1 cellular context compared by ENCODE assay signal in genomic region chr20:34133365-34133860, GRCh38.
A peak's percentile ranks its signal among the peaks of the same experiment; 100 is the strongest.
TF ChIP-seq lines count a peak whose summit lies in the region.
"Not testable (repeated sequence)": the region's sequence is repeated elsewhere in the genome, so short reads cannot be mapped to it uniquely, and the experiment has no call there.

No MANE protein-coding gene starts in this region.

TF ChIP-seq in HepG2, 621 proteins besides CTCF, POLR2A, EP300 and RAD21 (continued from another document and continues in another):
- TF ChIP-seq ARID5B (CRISPR knock-in tag; IDR thresholded peaks at IDR 0.05) (peak; percentile 83), RXRB (CRISPR knock-in tag; IDR thresholded peaks at IDR 0.05; ENCODE audit: borderline replicate concordance) (0 out of 2 replicates have a peak, but pooled peaks have one; percentile 16), DMAP1 (CRISPR knock-in tag; IDR thresholded peaks at IDR 0.05) (peak; percentile 75), MAZ (CRISPR knock-in tag; IDR thresholded peaks at IDR 0.05; ENCODE audit: low read depth) (0 out of 2 replicates have a peak, but pooled peaks have one; percentile 3), RARA (CRISPR knock-in tag; IDR thresholded peaks at IDR 0.05) (0 out of 2 replicates have a peak, but pooled peaks have one; percentile 5), FOXP1 (IDR thresholded peaks at IDR 0.05) (0 out of 2 replicates have a peak, but pooled peaks have one; percentile 28), FOXP1 (CRISPR knock-in tag; IDR thresholded peaks at IDR 0.05) (peak; percentile 56), ARID4A (CRISPR knock-in tag; IDR thresholded peaks at IDR 0.05; ENCODE audit: borderline replicate concordance) (peak; percentile 31; the same call in 1 of the 2 replicates), RCOR2 (CRISPR knock-in tag; IDR thresholded peaks at IDR 0.05) (0 out of 2 replicates have a peak, but pooled peaks have one; percentile 11), PAXIP1 (CRISPR knock-in tag; conservative IDR thresholded peaks at IDR 0.05) (peak; percentile 63), HDAC2 (CRISPR knock-in tag; IDR thresholded peaks at IDR 0.05) (0 out of 2 replicates have a peak, but pooled peaks have one; percentile 29), FOXA3 (CRISPR knock-in tag; IDR thresholded peaks at IDR 0.05) (peak; percentile 5; the same call in 1 of the 2 replicates), ZGPAT (CRISPR knock-in tag; IDR thresholded peaks at IDR 0.05) (peak; percentile 77), ZNF331 (CRISPR knock-in tag; IDR thresholded peaks at IDR 0.05) (0 out of 2 replicates have a peak, but pooled peaks have one; percentile 8), SALL1 (CRISPR knock-in tag; IDR thresholded peaks at IDR 0.05) (peak; percentile 43; the same call in 1 of the 2 replicates), FOXJ3 (CRISPR knock-in tag; IDR thresholded peaks at IDR 0.05; ENCODE audit: borderline replicate concordance) (peak; percentile 21; the same call in 1 of the 2 replicates), PITX1 (CRISPR knock-in tag; IDR thresholded peaks at IDR 0.05) (peak; percentile 76), ZMYM4 (CRISPR knock-in tag; IDR thresholded peaks at IDR 0.05) (peak; percentile 6; the same call in 1 of the 2 replicates), NR2F6 (IDR thresholded peaks at IDR 0.05) (peak; percentile 73), NR2F6 (CRISPR knock-in tag; IDR thresholded peaks at IDR 0.05) (0 out of 2 replicates have a peak, but pooled peaks have one; percentile 20), SP5 (CRISPR knock-in tag; IDR thresholded peaks at IDR 0.05; ENCODE audit: borderline replicate concordance, low read depth) (peak; percentile 1; the same call in 1 of the 2 replicates), ERF (CRISPR knock-in tag; IDR thresholded peaks at IDR 0.05) (peak; percentile 7; the same call in 1 of the 2 replicates), BCL6 (CRISPR knock-in tag; IDR thresholded peaks at IDR 0.05) (peak; percentile 89), KLF6 (CRISPR knock-in tag; IDR thresholded peaks at IDR 0.05) (0 out of 2 replicates have a peak, but pooled peaks have one; percentile 43), THRA (CRISPR knock-in tag; IDR thresholded peaks at IDR 0.05; ENCODE audit: borderline replicate concordance) (peak; percentile 10; the same call in 1 of the 2 replicates), PPARG (CRISPR knock-in tag; conservative IDR thresholded peaks at IDR 0.05) (peak; percentile 47; the same call in 1 of the 2 replicates), GATAD2A (CRISPR knock-in tag; IDR thresholded peaks at IDR 0.05) (peak; percentile 62)
- not testable (repeated sequence) for TF ChIP-seq MAZ (IDR thresholded peaks at IDR 0.05; ENCODE audit: borderline replicate concordance, low read depth, low read length)
- TF ChIP-seq, protein P1, sequence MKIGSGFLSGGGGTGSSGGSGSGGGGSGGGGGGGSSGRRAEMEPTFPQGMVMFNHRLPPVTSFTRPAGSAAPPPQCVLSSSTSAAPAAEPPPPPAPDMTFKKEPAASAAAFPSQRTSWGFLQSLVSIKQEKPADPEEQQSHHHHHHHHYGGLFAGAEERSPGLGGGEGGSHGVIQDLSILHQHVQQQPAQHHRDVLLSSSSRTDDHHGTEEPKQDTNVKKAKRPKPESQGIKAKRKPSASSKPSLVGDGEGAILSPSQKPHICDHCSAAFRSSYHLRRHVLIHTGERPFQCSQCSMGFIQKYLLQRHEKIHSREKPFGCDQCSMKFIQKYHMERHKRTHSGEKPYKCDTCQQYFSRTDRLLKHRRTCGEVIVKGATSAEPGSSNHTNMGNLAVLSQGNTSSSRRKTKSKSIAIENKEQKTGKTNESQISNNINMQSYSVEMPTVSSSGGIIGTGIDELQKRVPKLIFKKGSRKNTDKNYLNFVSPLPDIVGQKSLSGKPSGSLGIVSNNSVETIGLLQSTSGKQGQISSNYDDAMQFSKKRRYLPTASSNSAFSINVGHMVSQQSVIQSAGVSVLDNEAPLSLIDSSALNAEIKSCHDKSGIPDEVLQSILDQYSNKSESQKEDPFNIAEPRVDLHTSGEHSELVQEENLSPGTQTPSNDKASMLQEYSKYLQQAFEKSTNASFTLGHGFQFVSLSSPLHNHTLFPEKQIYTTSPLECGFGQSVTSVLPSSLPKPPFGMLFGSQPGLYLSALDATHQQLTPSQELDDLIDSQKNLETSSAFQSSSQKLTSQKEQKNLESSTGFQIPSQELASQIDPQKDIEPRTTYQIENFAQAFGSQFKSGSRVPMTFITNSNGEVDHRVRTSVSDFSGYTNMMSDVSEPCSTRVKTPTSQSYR (CRISPR knock-in tag; IDR thresholded peaks at IDR 0.05; ENCODE audit: borderline replicate concordance) = peak; percentile 4; the same call in 1 of the 2 replicates
- TF ChIP-seq, protein P2, sequence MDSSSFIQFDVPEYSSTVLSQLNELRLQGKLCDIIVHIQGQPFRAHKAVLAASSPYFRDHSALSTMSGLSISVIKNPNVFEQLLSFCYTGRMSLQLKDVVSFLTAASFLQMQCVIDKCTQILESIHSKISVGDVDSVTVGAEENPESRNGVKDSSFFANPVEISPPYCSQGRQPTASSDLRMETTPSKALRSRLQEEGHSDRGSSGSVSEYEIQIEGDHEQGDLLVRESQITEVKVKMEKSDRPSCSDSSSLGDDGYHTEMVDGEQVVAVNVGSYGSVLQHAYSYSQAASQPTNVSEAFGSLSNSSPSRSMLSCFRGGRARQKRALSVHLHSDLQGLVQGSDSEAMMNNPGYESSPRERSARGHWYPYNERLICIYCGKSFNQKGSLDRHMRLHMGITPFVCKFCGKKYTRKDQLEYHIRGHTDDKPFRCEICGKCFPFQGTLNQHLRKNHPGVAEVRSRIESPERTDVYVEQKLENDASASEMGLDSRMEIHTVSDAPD (CRISPR knock-in tag; IDR thresholded peaks at IDR 0.05) = 0 out of 2 replicates have a peak, but pooled peaks have one; percentile 17
